In genomic region chr4:67779631-67780030, GRCh38 we compare ENCODE assay signal across 22 cellular contexts. TPM values are rescaled to one million over a fixed set of nuclear protein-coding genes. Genes with fewer than 3 reads are reported as not detected.
DNase-seq lines count a peak whose midpoint lies in the region; ATAC-seq, FAIRE-seq and TF ChIP-seq lines count a peak whose summit lies in the region.
"Had no signal": no experiment of that assay in that cellular context is flagged by ENCODE, and none has a peak within 500 bp of the region (broad histone marks: within the 10 kb centered on the region; RNA-seq: fewer than 3 reads in every experiment).

No MANE protein-coding gene starts in this region.

- no peak overlapping the region for H3K9ac ChIP-seq in GM23248
- no peak overlapping the region for H3K9ac ChIP-seq in HepG2 (ENCODE audit: insufficient read depth, low read depth, low read length)

- H3K4me3 ChIP-seq in A673 (ENCODE audit: low read depth, low read length, poor library complexity, severe bottlenecking) (no peak overlapping the region), GM23248 (no peak overlapping the region), HepG2 (replicated peaks in 1 of 3; ENCODE audit: insufficient read depth in 1 of 3, low read depth in 2 of 3, low read length in 3 of 3) (no peak overlapping the region)
- H3K4me3 ChIP-seq: GM12878, ovary, Peyer's patch had no signal

- ATAC-seq in HepG2 = no peak
- ATAC-seq: GM12878; HCT116; naive thymus-derived CD4-positive, alpha-beta T cell had no signal

- CTCF ChIA-PET in A673 (lab: Charles Lee) = no interaction called here
- CTCF ChIA-PET in HepG2 (lab: Yijun Ruan, JAX; ENCODE audit: low intra/inter-chr PET ratio, low total read pairs) = no interaction called here

- no peaks in the 10 kb centered on the region for H3K36me3 Mint-ChIP-seq in CD14-positive monocyte

- DNase-seq in A673 (ENCODE audit: low spot score) = peak; percentile 4
- peak; percentile 45 for DNase-seq in GM23248
- DNase-seq in NCI-H69 (lab: John Stamatoyannopoulos, UW) = peak; percentile 80
- DNase-seq in epithelial cell of prostate (ENCODE audit: low read depth, low spot score) = peak; percentile 89
- DNase-seq in CD14-positive monocyte (ENCODE audit: low spot score) = no peak
- no peak for DNase-seq in NCI-H1092 treated with DMSO at 0.1 percent for 48 hours (lab: John Stamatoyannopoulos, UW)
- DNase-seq in stimulated activated CD4-positive, alpha-beta T cell treated with anti-CD3 and anti-CD28 coated beads, Interleukin-4, amount 100 ng/mL, for 24 hours = no peak
- DNase-seq in HepG2 (ENCODE audit: low spot score) = no peak
- DNase-seq: activated CD4-positive, alpha-beta T cell treated with anti-CD3 and anti-CD28 coated beads for 48 hours; activated gamma-delta T cell; Caco-2; effector CD4-positive, alpha-beta T cell; GF-D8; naive thymus-derived CD4-positive, alpha-beta T cell; NCI-H2029; NCI-H774; ovary; Peyer's patch had no signal

- H3K9me3 ChIP-seq in A673 (ENCODE audit: low read depth, low read length, poor library complexity, severe bottlenecking) (no peaks in the 10 kb centered on the region), GM23248 (ENCODE audit: low read depth) (no peaks in the 10 kb centered on the region), HepG2 (ENCODE audit: low read length) (no peaks in the 10 kb centered on the region)
- H3K9me3 ChIP-seq: Caco-2, ovary, Peyer's patch had no signal

- POLR2A ChIA-PET in A673 (lab: Charles Lee; ENCODE audit: low non-redundant PET) = no interaction called here
- POLR2A ChIA-PET in HepG2 (lab: Yijun Ruan, JAX) = no interaction called here

- no peak for TF ChIP-seq POLR2A in HepG2 (IDR thresholded peaks at IDR 0.05; ENCODE audit: insufficient read depth in 1 of 2, low read depth in 2 of 2, low read length in 2 of 2)

- no peaks in the 10 kb centered on the region for H3K27me3 ChIP-seq in A673 (replicated peaks; ENCODE audit: insufficient read depth, low read depth, low read length, poor library complexity)
- H3K27me3 ChIP-seq in GM23248 (replicated peaks; ENCODE audit: insufficient read depth) = no peaks in the 10 kb centered on the region
- no peaks in the 10 kb centered on the region for H3K27me3 ChIP-seq in HepG2 (ENCODE audit: control insufficient read depth in 1 of 2, insufficient read depth in 2 of 2, low read length in 2 of 2)
- H3K27me3 ChIP-seq: ovary, Peyer's patch had no signal

- H3K36me3 ChIP-seq in A673 (ENCODE audit: insufficient read depth, low read length, poor library complexity, severe bottlenecking) (no peaks in the 10 kb centered on the region), GM23248 (ENCODE audit: low read depth) (no peaks in the 10 kb centered on the region), HepG2 (replicated peaks in 1 of 2; ENCODE audit: control insufficient read depth in 1 of 2, insufficient read depth in 2 of 2, low read length in 2 of 2) (no peaks in the 10 kb centered on the region; a peak in 1 of 5 replicates)
- H3K36me3 ChIP-seq: ovary, Peyer's patch had no signal

- 41 to 42% methylated on average over 2 of the region's 2 CpGs for WGBS in GM23248 (ENCODE audit: low coverage in 1 of 2, low lambda C conversion rate in 2 of 2, missing lambda C conversion rate in 2 of 2), 2 experiments
- WGBS in HepG2 (ENCODE audit: low lambda C conversion rate) = 56% methylated on average over 2 of the region's 2 CpGs

- H3K27ac ChIP-seq in A673 (ENCODE audit: low read depth, low read length, poor library complexity, severe bottlenecking) = no peak overlapping the region
- H3K27ac ChIP-seq in GM23248 = no peak overlapping the region
- no peak overlapping the region for H3K27ac ChIP-seq in epithelial cell of prostate
- no peak overlapping the region for H3K27ac ChIP-seq in HepG2 (ENCODE audit: extremely low read length, insufficient read depth, low read length)
- H3K27ac ChIP-seq: ovary, Peyer's patch had no signal

- H2AFZ ChIP-seq in GM23248 (no peak overlapping the region), HepG2 (ENCODE audit: low read length) (no peak overlapping the region)

- H3K27ac Mint-ChIP-seq in CD14-positive monocyte = no peak overlapping the region
- H3K27ac Mint-ChIP-seq: naive thymus-derived CD4-positive, alpha-beta T cell had no signal

- no peak overlapping the region for H3K4me3 Mint-ChIP-seq in CD14-positive monocyte
- H3K4me3 Mint-ChIP-seq: naive thymus-derived CD4-positive, alpha-beta T cell had no signal

- no peak for FAIRE-seq in HepG2 (lab: Jason Lieb, UNC)
- FAIRE-seq: GM12878 had no signal

- intact Hi-C loops in A673 (cut with micrococcal nuclease; ENCODE audit: unreplicated experiment) (no loop called here), CD14-positive monocyte (cut with micrococcal nuclease) (no loop called here), HepG2 (cut with micrococcal nuclease; ENCODE audit: unreplicated experiment) (no loop called here)

- TF ChIP-seq EP300 in HepG2 (IDR thresholded peaks at IDR 0.05; ENCODE audit: low read depth in 2 of 2, low read length in 2 of 2) (no peak), HepG2 (CRISPR knock-in tag; IDR thresholded peaks at IDR 0.05; ENCODE audit: borderline replicate concordance) (no peak)

- H3K4me1 Mint-ChIP-seq in CD14-positive monocyte = no peaks in the 10 kb centered on the region
- H3K4me1 Mint-ChIP-seq: naive thymus-derived CD4-positive, alpha-beta T cell had no signal

- no peak for TF ChIP-seq RAD21 in HepG2 (CRISPR knock-in tag; IDR thresholded peaks at IDR 0.05)

- no peaks in the 10 kb centered on the region for H3F3A ChIP-seq in GM23248 (ENCODE audit: insufficient read depth)

- H3K4me1 ChIP-seq in A673 (ENCODE audit: insufficient read depth, low read length, poor library complexity, severe bottlenecking) = no peaks in the 10 kb centered on the region
- H3K4me1 ChIP-seq in GM23248 (ENCODE audit: insufficient read depth) = no peaks in the 10 kb centered on the region
- no peaks in the 10 kb centered on the region for H3K4me1 ChIP-seq in HepG2 (ENCODE audit: insufficient read depth, low read length)
- H3K4me1 ChIP-seq: Caco-2, Peyer's patch had no signal

- H3K4me2 ChIP-seq in GM23248 (ENCODE audit: unreplicated experiment) (no peak overlapping the region), HepG2 (ENCODE audit: low read depth, low read length) (no peak overlapping the region)

- TF ChIP-seq CTCF in A673 (conservative IDR thresholded peaks at IDR 0.05; ENCODE audit: low read depth, low read length) = no peak
- no peak for TF ChIP-seq CTCF in CD14-positive monocyte (IDR thresholded peaks at IDR 0.05)
- TF ChIP-seq CTCF in HepG2 (CRISPR knock-in tag; IDR thresholded peaks at IDR 0.05) = no peak

- H3K79me2 ChIP-seq in GM23248 (ENCODE audit: insufficient read depth) (no peaks in the 10 kb centered on the region), HepG2 (ENCODE audit: insufficient read depth, low read length) (no peaks in the 10 kb centered on the region)

- H3K9me3 Mint-ChIP-seq in CD14-positive monocyte = peaks cover 0 to 7% (median 2%) of the 10 kb centered on the region in 7 donors
- H3K9me3 Mint-ChIP-seq: naive thymus-derived CD4-positive, alpha-beta T cell had no signal

- in situ Hi-C loops in GM23248 (cut with MboI) = no loop called here
- in situ Hi-C loops in HepG2 (cut with HindIII; ENCODE audit: extremely low pct_ligation_motif_present, low pct_unique_long_range_greater_than_20kb) = no loop called here

- no peaks in the 10 kb centered on the region for H3K27me3 Mint-ChIP-seq in CD14-positive monocyte (ENCODE audit: low read depth in 3 of 3)
- H3K27me3 Mint-ChIP-seq: naive thymus-derived CD4-positive, alpha-beta T cell had no signal

- H4K20me1 ChIP-seq in GM23248 (ENCODE audit: insufficient read depth) (no peaks in the 10 kb centered on the region), HepG2 (ENCODE audit: insufficient read depth, low read length) (no peaks in the 10 kb centered on the region)

- H3K9me2 ChIP-seq in GM23248 (ENCODE audit: insufficient read depth) = no peaks in the 10 kb centered on the region

- BruUV-seq in A673 (replicated peaks; lab: Mats Ljungman, UMichigan) (no TSS peak), HepG2 (replicated peaks; lab: Mats Ljungman, UMichigan) (no TSS peak)

RNA-seq across cellular contexts. Expression of gene GNRHR, which starts 25.4 kb away (rescaled TPM):
- total RNA-seq in A673 (2021) (not detected in 2 replicates), HepG2 (2016; rRNA removed; fragmentation: Illumina TruSeq; extraction: Trizol) (not detected in 2 replicates)
- not detected in 2 replicates for total RNA-seq in GM23248 (2014; rRNA removed; shearing (Covaris generic))
- polyA plus RNA-seq in GM23248 (2016; fragmentation: Nextera tagmentation; extraction: Ambion mirVana) (0.08 TPM in 1 of 2 replicates, not detected in the other), CD14-positive monocyte (not detected), HepG2 (2011; rRNA removed) (not detected in 2 replicates)
- total RNA-seq in HepG2 (2016; cell fraction: cytosol; rRNA removed; fragmentation: Illumina TruSeq; extraction: Trizol; ENCODE audit: low read depth) = not detected in 2 replicates
- not detected in 2 replicates for total RNA-seq in HepG2 (2016; cell fraction: insoluble cytoplasmic fraction; rRNA removed; fragmentation: Illumina TruSeq; extraction: Trizol)
- not detected in 2 replicates for total RNA-seq in HepG2 (2016; cell fraction: membrane; rRNA removed; fragmentation: Illumina TruSeq; extraction: Trizol)
- total RNA-seq in HepG2 (2016; cell fraction: nucleus; rRNA removed; fragmentation: Illumina TruSeq; extraction: Trizol) = not detected in 2 replicates
- not detected in 2 replicates for polyA plus RNA-seq in HepG2 (2011; cell fraction: cytosol; rRNA removed)
- polyA plus RNA-seq in HepG2 (2011; cell fraction: nucleus; rRNA removed) = not detected in 2 replicates
- polyA plus RNA-seq in HepG2 (2012) = 0.09 and 0.19 TPM in 2 replicates
- not detected in 2 replicates for polyA plus RNA-seq in HepG2 (2016; cell fraction: cytosol; fragmentation: Illumina TruSeq; extraction: Trizol; ENCODE audit: low read depth)
- not detected in 2 replicates for polyA plus RNA-seq in HepG2 (2016; cell fraction: insoluble cytoplasmic fraction; fragmentation: Illumina TruSeq; extraction: Trizol; ENCODE audit: low read depth)
- polyA plus RNA-seq in HepG2 (2016; cell fraction: membrane; fragmentation: Illumina TruSeq; extraction: Trizol; ENCODE audit: low read depth) = not detected in 2 replicates
- not detected in 2 replicates for polyA plus RNA-seq in HepG2 (2016; cell fraction: nucleus; fragmentation: Illumina TruSeq; extraction: Trizol; ENCODE audit: insufficient read depth, low read depth)
- polyA minus RNA-seq in HepG2 (2011; rRNA and poly(A)+ RNA removed; ENCODE audit: low replicate concordance) = not detected in 2 replicates
- polyA minus RNA-seq in HepG2 (2011; cell fraction: cytosol; rRNA and poly(A)+ RNA removed) = not detected in 2 replicates
- not detected in 2 replicates for polyA minus RNA-seq in HepG2 (2011; cell fraction: nucleus; rRNA and poly(A)+ RNA removed)
- total RNA-seq: Caco-2; GM12878; lung microvascular endothelial cell; naive thymus-derived CD4-positive, alpha-beta T cell; Peyer's patch; urinary bladder had no signal
- polyA plus RNA-seq: naive thymus-derived CD4-positive, alpha-beta T cell; urinary bladder had no signal

Comparison
In these comparisons a context has a peak if more than half of its experiments do, and no peak if none do; other contexts are left out.
1. DNase-seq: peak in A673 (single experiment), GM23248 (single experiment), NCI-H69 (single experiment) and epithelial cell of prostate (single experiment); none in CD14-positive monocyte (single experiment), NCI-H1092 treated with DMSO at 0.1 percent for 48 hours (single experiment), stimulated activated CD4-positive, alpha-beta T cell treated with anti-CD3 and anti-CD28 coated beads, Interleukin-4, amount 100 ng/mL, for 24 hours (single experiment) and HepG2 (single experiment).